ENCODE assay signal across 3 cellular contexts in genomic region chr5:142086229-142086628, GRCh38.
"Had no signal": no experiment of that assay in that cellular context is flagged by ENCODE, and none has a peak within 500 bp of the region (broad histone marks: within the 10 kb centered on the region; RNA-seq: fewer than 3 reads in every experiment).

No MANE protein-coding gene starts in this region.

- DNase-seq: GDM1, GF-D8 had no signal

- H3K4me3 ChIP-seq: GM12878 had no signal
